11 cellular contexts compared by ENCODE assay signal in the genomic region with DNA sequence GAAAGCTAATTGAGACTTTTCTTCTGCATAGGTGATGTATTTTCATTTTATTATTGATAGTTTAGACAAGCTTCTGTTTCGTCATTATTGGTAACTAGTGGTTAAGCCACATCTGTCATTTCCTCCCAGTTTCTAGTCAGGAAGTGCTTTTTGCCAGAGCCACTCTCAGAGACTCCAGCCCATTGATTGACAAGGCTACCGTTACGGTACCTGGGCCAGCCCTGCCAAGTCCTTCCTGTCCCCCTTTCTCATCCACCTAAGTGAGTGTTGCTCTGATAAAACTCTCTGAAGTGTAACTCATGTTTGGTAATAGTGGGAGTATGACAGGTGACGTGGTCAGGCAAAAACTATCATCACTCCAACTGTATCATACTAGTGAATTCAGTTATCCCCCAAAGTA. TPM values are rescaled to one million over a fixed set of nuclear protein-coding genes. Genes with fewer than 3 reads are reported as not detected.
DNase-seq lines count a peak whose midpoint lies in the region; ATAC-seq and TF ChIP-seq lines count a peak whose summit lies in the region.
"Had no signal": no experiment of that assay in that cellular context is flagged by ENCODE, and none has a peak within 500 bp of the region (broad histone marks: within the 10 kb centered on the region; RNA-seq: fewer than 3 reads in every experiment).

No MANE protein-coding gene starts in this region.

- no peak for TF ChIP-seq CTCF in Loucy (conservative IDR thresholded peaks at IDR 0.05; ENCODE audit: low read length)
- no peak for TF ChIP-seq CTCF in breast epithelium (IDR thresholded peaks at IDR 0.05)

- no peaks in the 10 kb centered on the region for H3K9me3 Mint-ChIP-seq in natural killer cell treated with Interleukin-12 subunit alpha and Interleukin-12 subunit beta and Interleukin-15 and Interleukin-18, amount 100 ng/mL, for 72 hours

- peak overlapping the region; percentile 35 for H3K4me2 ChIP-seq in Loucy (ENCODE audit: low read depth, low read length, poor library complexity, severe bottlenecking)

- peak; percentile 91 for ATAC-seq in GM21786 (IDR thresholded peaks at IDR 0.05; ENCODE audit: unreplicated experiment)
- ATAC-seq in natural killer cell treated with Interleukin-12 subunit alpha and Interleukin-12 subunit beta and Interleukin-15 and Interleukin-18, amount 100 ng/mL, for 72 hours, result peak; percentile 74 to 97

- H3K36me3 ChIP-seq in Loucy (ENCODE audit: insufficient read depth, low read length) (no peaks in the 10 kb centered on the region), breast epithelium (no peaks in the 10 kb centered on the region)

- peaks cover 0 to 3% of the 10 kb centered on the region in 2 donors for H3K27me3 Mint-ChIP-seq in natural killer cell treated with Interleukin-12 subunit alpha and Interleukin-12 subunit beta and Interleukin-15 and Interleukin-18, amount 100 ng/mL, for 72 hours

- no peak for TF ChIP-seq POLR2A in breast epithelium (IDR thresholded peaks at IDR 0.05)

- no peaks in the 10 kb centered on the region for H3F3A ChIP-seq in Loucy (ENCODE audit: low read depth)

- no peak overlapping the region for H3K9ac ChIP-seq in Loucy (ENCODE audit: low read depth, low read length, poor library complexity, severe bottlenecking)

- peaks cover 7 to 20% of the 10 kb centered on the region in 2 donors for H3K4me1 Mint-ChIP-seq in natural killer cell treated with Interleukin-12 subunit alpha and Interleukin-12 subunit beta and Interleukin-15 and Interleukin-18, amount 100 ng/mL, for 72 hours (ENCODE audit: low read depth in 2 of 2)

- no peaks in the 10 kb centered on the region for H3K9me2 ChIP-seq in Loucy (replicated peaks; ENCODE audit: low read depth, low read length)

- H3K4me3 ChIP-seq in Loucy (ENCODE audit: low read length, poor library complexity, severe bottlenecking), result no peak overlapping the region
- no peak overlapping the region for H3K4me3 ChIP-seq in breast epithelium
- H3K4me3 ChIP-seq: SK-N-MC had no signal

- H3K4me1 ChIP-seq in Loucy (ENCODE audit: insufficient read depth, low read length, poor library complexity, severe bottlenecking) (peaks cover 6% of the 10 kb centered on the region), breast epithelium (no peaks in the 10 kb centered on the region)

- H3K27me3 ChIP-seq in Loucy (ENCODE audit: insufficient read depth, low read length, poor library complexity, severe bottlenecking) (no peaks in the 10 kb centered on the region), breast epithelium (no peaks in the 10 kb centered on the region)

- peak; percentile 42 for DNase-seq in activated CD4-positive, alpha-beta T cell treated with anti-CD3 and anti-CD28 coated beads for 48 hours
- no peak for DNase-seq in activated CD4-positive, alpha-beta T cell treated with anti-CD3 and anti-CD28 coated beads, Interleukin-2, amount 50 U/mL, for 1 hour
- DNase-seq in natural killer cell treated with Interleukin-12 subunit alpha and Interleukin-12 subunit beta and Interleukin-15 and Interleukin-18, amount 100 ng/mL, for 72 hours (ENCODE audit: low spot score), result peak; percentile 66
- DNase-seq in DMS153 (lab: John Stamatoyannopoulos, UW) (no peak), amniotic stem cell (lab: John Stamatoyannopoulos, UW) (no peak), breast epithelium (ENCODE audit: low spot score in 2 of 2) (no peak)
- DNase-seq: cerebellar nuclear complex, kidney had no signal

- peak overlapping the region; percentile 74 for H2AFZ ChIP-seq in Loucy (ENCODE audit: low read length)

- no peaks in the 10 kb centered on the region for H3K36me3 Mint-ChIP-seq in natural killer cell treated with Interleukin-12 subunit alpha and Interleukin-12 subunit beta and Interleukin-15 and Interleukin-18, amount 100 ng/mL, for 72 hours

- H3K79me2 ChIP-seq in Loucy (ENCODE audit: insufficient read depth, low read length), result no peaks in the 10 kb centered on the region

- no peak overlapping the region for H3K27ac ChIP-seq in breast epithelium
- H3K27ac ChIP-seq: SK-N-MC had no signal

- H3K9me3 ChIP-seq in Loucy (ENCODE audit: insufficient read depth, low read depth, low read length) (0 out of 2 replicates have a peak, but pooled peaks cover 3% of the 10 kb centered on the region), breast epithelium (no peaks in the 10 kb centered on the region)

- H4K20me1 ChIP-seq in Loucy (ENCODE audit: insufficient read depth, low read length, poor library complexity, severe bottlenecking), result no peaks in the 10 kb centered on the region

- peak overlapping the region; percentile 60 for H3K4me3 Mint-ChIP-seq in natural killer cell treated with Interleukin-12 subunit alpha and Interleukin-12 subunit beta and Interleukin-15 and Interleukin-18, amount 100 ng/mL, for 72 hours

- H3K27ac Mint-ChIP-seq in natural killer cell treated with Interleukin-12 subunit alpha and Interleukin-12 subunit beta and Interleukin-15 and Interleukin-18, amount 100 ng/mL, for 72 hours, result peak overlapping the region; percentile 4 to 60

- intact Hi-C loops in breast epithelium (cut with DNase I; ENCODE audit: low total_unique reads), result no loop called here

RNA-seq across cellular contexts. Expression of a gene that starts 29.6 kb away (rescaled TPM):
- 10 to 100 TPM; 10.3 to 13.7 TPM for total RNA-seq in natural killer cell treated with Interleukin-12 subunit alpha and Interleukin-12 subunit beta and Interleukin-15 and Interleukin-18, amount 100 ng/mL, for 72 hours
- 10 to 100 TPM; 18.4 to 31.6 (median 26.6) TPM for total RNA-seq in breast epithelium

RNA-seq across cellular contexts. Expression of a gene that starts 54.1 kb away (rescaled TPM):
- total RNA-seq in natural killer cell treated with Interleukin-12 subunit alpha and Interleukin-12 subunit beta and Interleukin-15 and Interleukin-18, amount 100 ng/mL, for 72 hours, result 1 to 10 TPM; 2.5 to 3.2 TPM
- 10 to 100 TPM; 12.1 to 21.1 (median 12.5) TPM for total RNA-seq in breast epithelium

Comparison
In these comparisons a context has a peak if more than half of its experiments do, and no peak if none do; other contexts are left out.
1. DNase-seq: peak in activated CD4-positive, alpha-beta T cell treated with anti-CD3 and anti-CD28 coated beads for 48 hours (single experiment) and natural killer cell treated with Interleukin-12 subunit alpha and Interleukin-12 subunit beta and Interleukin-15 and Interleukin-18, amount 100 ng/mL, for 72 hours (single experiment); none in activated CD4-positive, alpha-beta T cell treated with anti-CD3 and anti-CD28 coated beads, Interleukin-2, amount 50 U/mL, for 1 hour (single experiment), DMS153 (single experiment), amniotic stem cell (single experiment) and breast epithelium (0 of 2).